Comparison of ENCODE assay signal across 9 cellular contexts in genomic region chr1:203682401-203683383, GRCh38. TPM values are rescaled to one million over a fixed set of nuclear protein-coding genes. Genes with fewer than 3 reads are reported as not detected.
DNase-seq lines count a peak whose midpoint lies in the region; ATAC-seq, FAIRE-seq and TF ChIP-seq lines count a peak whose summit lies in the region.
"Had no signal": no experiment of that assay in that cellular context is flagged by ENCODE, and none has a peak within 500 bp of the region (broad histone marks: within the 10 kb centered on the region; RNA-seq: fewer than 3 reads in every experiment).

No MANE protein-coding gene starts in this region.

- H3K27ac ChIP-seq in GM12878 (ENCODE audit: control insufficient read depth, insufficient read depth) (no peak overlapping the region), small intestine (ENCODE audit: low read depth in 1 of 2, low read length in 1 of 2) (peak overlapping the region in 1 of 2 donors; percentile 82), kidney (ENCODE audit: low read depth in 2 of 2, low read length in 2 of 2) (no peak overlapping the region)

- RAD21 ChIA-PET in GM12878 (lab: Charles Lee; ENCODE audit: unreplicated experiment) = no interaction called here

- no peaks in the 10 kb centered on the region for H3K9me3 Mint-ChIP-seq in Caco-2 (ENCODE audit: unreplicated experiment)

- DNase-seq in SHP77 (lab: John Stamatoyannopoulos, UW) = peak; percentile 84 to 90
- DNase-seq in GM12878 (ENCODE audit: low read depth, low spot score) = no peak
- peak; percentile 43 for DNase-seq in small intestine
- no peak for DNase-seq in kidney
- no peak for DNase-seq in Caco-2
- no peak for DNase-seq in cerebellar nuclear complex (lab: John Stamatoyannopoulos, UW)
- no peak for DNase-seq in 8988T
- DNase-seq: cortex of kidney had no signal

- no peaks in the 10 kb centered on the region for H3K27me3 Mint-ChIP-seq in Caco-2 (ENCODE audit: insufficient read depth, unreplicated experiment)

- no peaks in the 10 kb centered on the region for H3K4me1 Mint-ChIP-seq in Caco-2 (ENCODE audit: low read depth, unreplicated experiment)

- no peaks in the 10 kb centered on the region for H3K36me3 ChIP-seq in ES-I3 (ENCODE audit: insufficient read depth, low read length)
- no peaks in the 10 kb centered on the region for H3K36me3 ChIP-seq in GM12878 (ENCODE audit: control insufficient read depth in 2 of 2, insufficient read depth in 2 of 2, low read length in 1 of 2)
- peaks cover 2 to 5% of the 10 kb centered on the region in 2 donors for H3K36me3 ChIP-seq in small intestine (ENCODE audit: control insufficient read depth in 2 of 2, insufficient read depth in 2 of 2, low read length in 2 of 2)
- peaks cover 0 to 7% of the 10 kb centered on the region in 2 donors for H3K36me3 ChIP-seq in kidney (ENCODE audit: control insufficient read depth in 1 of 2, insufficient read depth in 2 of 2, low read length in 2 of 2)
- H3K36me3 ChIP-seq in Caco-2 (ENCODE audit: control insufficient read depth, insufficient read depth, low read length) = no peaks in the 10 kb centered on the region

- no peaks in the 10 kb centered on the region for H3K36me3 Mint-ChIP-seq in Caco-2 (ENCODE audit: insufficient read depth, unreplicated experiment)

- H3K27ac Mint-ChIP-seq in Caco-2 (ENCODE audit: unreplicated experiment) = no peak overlapping the region

- BruUV-seq in GM12878 (replicated peaks; lab: Mats Ljungman, UMichigan) (no TSS peak), Caco-2 (replicated peaks; lab: Mats Ljungman, UMichigan) (no TSS peak)

- no peaks in the 10 kb centered on the region for H4K20me1 ChIP-seq in GM12878 (ENCODE audit: control insufficient read depth, insufficient read depth)

- no peak for TF ChIP-seq CTCF in GM12878 (IDR thresholded peaks at IDR 0.05 in 2 of 3, conservative IDR thresholded peaks at IDR 0.05 in 1 of 3; ENCODE audit: control insufficient read depth in 2 of 3, extremely low read depth in 1 of 3, insufficient read depth in 1 of 3, low read depth in 3 of 3, low read length in 3 of 3)
- TF ChIP-seq CTCF in kidney (IDR thresholded peaks at IDR 0.05; ENCODE audit: borderline replicate concordance, extremely low read depth, insufficient read depth) = no peak
- no peak for TF ChIP-seq CTCF in Caco-2 (IDR thresholded peaks at IDR 0.05; ENCODE audit: insufficient read depth in 1 of 2, low read depth in 1 of 2, low read length in 1 of 2, severe bottlenecking in 1 of 2, unreplicated experiment in 1 of 2)

- TF ChIP-seq EP300 in GM12878 (IDR thresholded peaks at IDR 0.05; ENCODE audit: borderline replicate concordance in 1 of 2, control insufficient read depth in 1 of 2, low read depth in 2 of 2, low read length in 2 of 2) = no peak

- in situ Hi-C loops in GM12878 (cut with MboI) = no loop called here

- H3K9me3 ChIP-seq in ES-I3 (ENCODE audit: control insufficient read depth, insufficient read depth, low read length) (no peaks in the 10 kb centered on the region), GM12878 (replicated peaks; ENCODE audit: control insufficient read depth, insufficient read depth, low read length) (no peaks in the 10 kb centered on the region), small intestine (ENCODE audit: control insufficient read depth, low read depth) (no peaks in the 10 kb centered on the region), kidney (ENCODE audit: control insufficient read depth in 1 of 2, low read length in 2 of 2) (no peaks in the 10 kb centered on the region), Caco-2 (no peaks in the 10 kb centered on the region)

- H3K79me2 ChIP-seq in GM12878 (ENCODE audit: control insufficient read depth, insufficient read depth, low read length) = no peaks in the 10 kb centered on the region

- intact Hi-C loops in GM12878 (cut with micrococcal nuclease; ENCODE audit: unreplicated experiment) = no loop called here
- intact Hi-C loops in kidney (cut with DNase I) = no loop called here
- intact Hi-C loops in Caco-2 (cut with micrococcal nuclease; ENCODE audit: unreplicated experiment) = no loop called here

- ATAC-seq in GM12878 = peak; percentile 57

- TF ChIP-seq RAD21 in GM12878 (IDR thresholded peaks at IDR 0.05; ENCODE audit: insufficient read depth, low read depth, low read length) = no peak

- H3K27me3 ChIP-seq in GM12878 (replicated peaks in 1 of 2; ENCODE audit: control insufficient read depth in 2 of 2, insufficient read depth in 2 of 2, low read length in 1 of 2) (no peaks in the 10 kb centered on the region; a peak in 2 of 4 replicates), small intestine (ENCODE audit: control insufficient read depth in 2 of 2, insufficient read depth in 2 of 2, low read length in 2 of 2) (no peaks in the 10 kb centered on the region), Caco-2 (replicated peaks; ENCODE audit: control insufficient read depth, insufficient read depth, low read length) (no peaks in the 10 kb centered on the region)

- SMC1A ChIA-PET in GM12878 (lab: Charles Lee; ENCODE audit: uncharacterized antibody, unreplicated experiment) = interaction anchor here (1.0 to 1.5 kb wide), 2 partner anchors 9 to 20 kb away, joined by 3 read pairs; no protein-coding TSS in a partner anchor

- POLR2A ChIA-PET in GM12878 (lab: Charles Lee) (no interaction called here), Caco-2 (lab: Charles Lee) (no interaction called here)

- FAIRE-seq in GM12878 (lab: Jason Lieb, UNC) (no peak), small intestine (lab: Jason Lieb, UNC) (no peak), kidney (lab: Jason Lieb, UNC) (no peak)

- 54% methylated on average over 20 of the region's 20 CpGs for WGBS in GM12878 (ENCODE audit: insufficient coverage, insufficient replicate concordance, low lambda C conversion rate, missing lambda C conversion rate)
- 77 to 83% (median 80%) methylated on average over 20 of the region's 20 CpGs for WGBS in small intestine, 3 donors

- H3K4me1 ChIP-seq in ES-I3 (ENCODE audit: insufficient read depth, low read length) (peaks cover 4% of the 10 kb centered on the region; the same call in 1 of the 2 replicates), GM12878 (ENCODE audit: control insufficient read depth, insufficient read depth, low read length) (no peaks in the 10 kb centered on the region), small intestine (ENCODE audit: control insufficient read depth in 2 of 2, insufficient read depth in 1 of 2, low read depth in 1 of 2, low read length in 1 of 2) (peaks cover 0 to 4% of the 10 kb centered on the region in 2 donors), kidney (ENCODE audit: control insufficient read depth in 1 of 2, insufficient read depth in 1 of 2, low read depth in 1 of 2, low read length in 2 of 2) (no peaks in the 10 kb centered on the region), Caco-2 (no peaks in the 10 kb centered on the region)

- TF ChIP-seq POLR2A in GM12878 (IDR thresholded peaks at IDR 0.05; ENCODE audit: low read depth, low read length) = no peak

- no peak overlapping the region for H3K4me3 Mint-ChIP-seq in Caco-2 (ENCODE audit: unreplicated experiment)

- H3K9ac ChIP-seq in ES-I3 (ENCODE audit: low read depth, low read length) (peak overlapping the region; percentile 34), GM12878 (ENCODE audit: control insufficient read depth, insufficient read depth, low read length) (no peak overlapping the region), kidney (ENCODE audit: low read length in 2 of 2) (no peak overlapping the region)

- H3K4me2 ChIP-seq in GM12878 (ENCODE audit: control insufficient read depth, insufficient read depth) = no peak overlapping the region

- CTCF ChIA-PET in GM12878 (lab: Yijun Ruan, JAX) (interaction anchor here (1.6 kb wide), 1 partner anchor 82 kb away, joined by 3 read pairs; the partner anchor contains the start of gene LAX1), Caco-2 (lab: Charles Lee) (no interaction called here)

- no peak overlapping the region for H3K4me3 ChIP-seq in GM12878
- H3K4me3 ChIP-seq in small intestine (ENCODE audit: low read depth in 1 of 2, low read length in 2 of 2) = no peak overlapping the region
- H3K4me3 ChIP-seq in kidney (ENCODE audit: low read length in 2 of 2) = no peak overlapping the region
- no peak overlapping the region for H3K4me3 ChIP-seq in Caco-2 (ENCODE audit: low read depth, low read length)

- H2AFZ ChIP-seq in GM12878 (ENCODE audit: control insufficient read depth, low read depth, low read length) = no peak overlapping the region

TF ChIP-seq in GM12878, 131 proteins besides CTCF, POLR2A, EP300 and RAD21 (continues in another document):
- TF ChIP-seq PBX3 (IDR thresholded peaks at IDR 0.05; ENCODE audit: insufficient replicate concordance, low read depth, low read length) = no peak
- no peak for TF ChIP-seq ZNF207 (IDR thresholded peaks at IDR 0.05; ENCODE audit: borderline replicate concordance)
- TF ChIP-seq SIX5 (IDR thresholded peaks at IDR 0.05; ENCODE audit: low read depth, low read length, severe bottlenecking) = peak; percentile 12

RNA-seq across cellular contexts. Expression of gene ATP2B4, which starts 56.1 kb away (rescaled TPM):
- 50.4 and 52.6 TPM in 2 replicates for total RNA-seq in GM12878 (2013; cell fraction: nucleolus; rRNA removed)
- total RNA-seq in GM12878 (2014; rRNA removed) (4.6 and 5.5 TPM in 2 replicates), GM12878 (2014; rRNA removed; fragmentation: Illumina TruSeq; extraction: Trizol) (5.5 and 5.7 TPM in 2 replicates), GM12878 (2021) (7.1 and 7.6 TPM in 2 replicates), kidney (67.4 TPM), Caco-2 (2022) (13.4 and 14.3 TPM in 2 replicates)
- 0.76 TPM for polyA plus RNA-seq in GM12878 (2011; ENCODE audit: low read depth)
- polyA plus RNA-seq in GM12878 (2011; rRNA removed) (2.5 and 3.0 TPM in 2 replicates), GM12878 (2014; fragmentation: Illumina TruSeq; extraction: Trizol) (8.4 and 10.0 TPM in 2 replicates), GM12878 (2014; fragmentation: Nextera tagmentation; extraction: Ambion mirVana) (1 to 10 TPM; 2.3 to 2.6 TPM), GM12878 (2014; rRNA removed) (5.5 and 6.3 TPM in 2 replicates), GM12878 (2016; fragmentation: Nextera tagmentation; extraction: Ambion mirVana) (1 to 10 TPM; 2.0 to 2.5 TPM), small intestine (10 to 100 TPM in 1 of 3 donors, 1 to 10 TPM in 2; 3.5 to 21.8 (median 5.1) TPM), kidney (ENCODE audit: insufficient read depth, low read depth, low replicate concordance) (19.7 TPM)
- 1.9 and 2.3 TPM in 2 replicates for polyA plus RNA-seq in GM12878 (2011; cell fraction: cytosol; rRNA removed)
- 3.5 and 3.7 TPM in 2 replicates for polyA plus RNA-seq in GM12878 (2011; cell fraction: nucleus; rRNA removed)
- 1.2 and 1.6 TPM in 2 replicates for polyA plus RNA-seq in GM12878 (2012)
- polyA minus RNA-seq in GM12878 (2011; rRNA and poly(A)+ RNA removed) = 6.0 and 9.1 TPM in 2 replicates
- 2.7 and 5.5 TPM in 2 replicates for polyA minus RNA-seq in GM12878 (2011; cell fraction: cytosol; rRNA and poly(A)+ RNA removed)
- 1.3 and 3.3 TPM in 2 replicates for polyA minus RNA-seq in GM12878 (2011; cell fraction: nucleus; rRNA and poly(A)+ RNA removed)

Comparison
In these comparisons a context has a peak if more than half of its experiments do, and no peak if none do; other contexts are left out.
1. DNase-seq: peak in SHP77 (2 of 2) and small intestine (single experiment); none in GM12878 (single experiment), kidney (single experiment), Caco-2 (0 of 2), cerebellar nuclear complex (0 of 2) and 8988T (single experiment).